In the genomic region with DNA sequence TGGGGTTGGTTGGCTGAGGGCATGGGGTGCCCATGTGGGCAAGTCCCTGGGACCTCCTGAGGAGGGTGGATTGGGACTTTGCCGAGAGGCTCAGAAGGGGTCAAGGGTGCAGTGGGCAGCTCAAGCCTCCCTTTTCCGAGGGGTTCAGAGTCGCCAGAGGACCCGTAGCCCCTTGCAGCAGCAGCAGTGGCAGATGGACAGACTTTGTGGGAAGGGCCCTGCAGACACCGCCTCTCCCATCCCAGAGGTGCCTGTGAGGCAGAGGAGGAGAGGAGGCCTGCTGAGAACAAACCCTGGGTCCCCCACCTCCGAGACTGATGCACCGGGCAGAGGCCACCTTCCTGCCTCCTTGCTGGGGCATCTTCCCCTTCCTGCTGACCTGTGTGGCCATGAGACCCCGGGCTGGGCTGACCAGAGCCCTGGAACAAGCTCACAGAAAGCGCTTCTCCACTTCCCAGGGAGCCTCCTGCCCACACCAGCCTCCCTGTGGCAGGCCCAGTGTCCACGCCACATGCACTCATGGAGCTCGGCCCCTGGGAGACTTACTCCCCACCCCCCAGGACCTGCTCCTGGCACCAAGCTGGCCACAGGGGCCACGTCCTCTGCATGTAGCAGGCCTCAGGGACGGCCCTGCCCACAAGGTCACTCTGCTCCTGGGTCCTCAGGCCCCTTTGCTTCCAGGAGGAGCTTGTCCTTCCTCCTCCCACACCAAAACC, we compare ENCODE assay signal across 7 cellular contexts.
DNase-seq lines count a peak whose midpoint lies in the region; ATAC-seq and TF ChIP-seq lines count a peak whose summit lies in the region.
"Not testable (repeated sequence)": the region's sequence is repeated elsewhere in the genome, so short reads cannot be mapped to it uniquely, and the experiment has no call there.

No MANE protein-coding gene starts in this region.

- peaks cover 6 to 13% of the 10 kb centered on the region in 2 donors for H3K4me1 Mint-ChIP-seq in effector memory CD8-positive, alpha-beta T cell (ENCODE audit: low read depth in 2 of 2)

- not testable (repeated sequence) for H3K79me2 ChIP-seq in parathyroid adenoma

- not testable (repeated sequence) for H3K9me3 ChIP-seq in Peyer's patch; lower lobe of right lung; parathyroid adenoma (ENCODE audit: control insufficient read depth, low read length); spleen; transverse colon

- not testable (repeated sequence) for H3K9me3 Mint-ChIP-seq in effector memory CD8-positive, alpha-beta T cell

- DNase-seq in Peyer's patch; effector memory CD8-positive, alpha-beta T cell; transverse colon: not testable (repeated sequence)
- DNase-seq in left ventricle myocardium superior, result peak; percentile 54
- DNase-seq in lower lobe of right lung, result peak; percentile 45
- peak; percentile 61 for DNase-seq in spleen

- H3K4me3 ChIP-seq in Peyer's patch, result peak overlapping the region in 2 of 4 donors; percentile 41 to 53
- peak overlapping the region; percentile 31 for H3K4me3 ChIP-seq in lower lobe of right lung
- not testable (repeated sequence) for H3K4me3 ChIP-seq in parathyroid adenoma (ENCODE audit: low read depth, low read length); spleen
- H3K4me3 ChIP-seq in transverse colon, result peak overlapping the region in 1 of 4 donors; percentile 35

- H3K27me3 Mint-ChIP-seq in effector memory CD8-positive, alpha-beta T cell, result not testable (repeated sequence)

- 64 to 92% (median 83%) methylated on average over 2 to 12 of the region's 13 CpGs for WGBS in spleen, 5 donors
- WGBS in transverse colon (ENCODE audit: low coverage in 1 of 2), 2 donors, result 90% methylated on average over 8 of the region's 13 CpGs; no CpG with 5 or more reads in 1 of the 2 donors

- intact Hi-C loops in left ventricle myocardium superior (cut with micrococcal nuclease); lower lobe of right lung (cut with DNase I); spleen (cut with DNase I; ENCODE audit: low total_unique reads); transverse colon (cut with DNase I; ENCODE audit: low total_unique reads): not testable (repeated sequence)

- H3K27ac ChIP-seq in Peyer's patch, result peak overlapping the region in 3 of 4 donors; percentile 73 to 91 (median 81)
- not testable (repeated sequence) for H3K27ac ChIP-seq in lower lobe of right lung
- H3K27ac ChIP-seq in parathyroid adenoma, result peak overlapping the region; percentile 42
- peak overlapping the region in 1 of 8 donors; percentile 35 for H3K27ac ChIP-seq in spleen
- peak overlapping the region; percentile 69 to 81 (median 80) for H3K27ac ChIP-seq in transverse colon

- H3K27ac Mint-ChIP-seq in effector memory CD8-positive, alpha-beta T cell, result peak overlapping the region; percentile 87 to 94

- not testable (repeated sequence) for TF ChIP-seq CTCF in Peyer's patch (IDR thresholded peaks at IDR 0.05); lower lobe of right lung (IDR thresholded peaks at IDR 0.05); parathyroid adenoma (IDR thresholded peaks at IDR 0.05); spleen (IDR thresholded peaks at IDR 0.05 in 8 of 11, conservative IDR thresholded peaks at IDR 0.05 in 3 of 11); transverse colon (IDR thresholded peaks at IDR 0.05)

- in situ Hi-C loops in transverse colon (cut with MboI; ENCODE audit: low pct_ligation_motif_present in 1 of 4, low pct_unique_long_range_greater_than_20kb in 1 of 4, low sequenced_read_pairs in 3 of 4), result not testable (repeated sequence)

- H3K4me3 Mint-ChIP-seq in effector memory CD8-positive, alpha-beta T cell, result not testable (repeated sequence)

- TF ChIP-seq EP300 in transverse colon (IDR thresholded peaks at IDR 0.05; ENCODE audit: low read depth), result not testable (repeated sequence)

- not testable (repeated sequence) for TF ChIP-seq POLR2A in Peyer's patch (IDR thresholded peaks at IDR 0.05); spleen (IDR thresholded peaks at IDR 0.05); transverse colon (IDR thresholded peaks at IDR 0.05)

- H3K36me3 Mint-ChIP-seq in effector memory CD8-positive, alpha-beta T cell (ENCODE audit: insufficient read depth), result peaks cover 12% of the 10 kb centered on the region

- not testable (repeated sequence) for H3K9ac ChIP-seq in parathyroid adenoma

- H3K4me2 ChIP-seq in parathyroid adenoma (ENCODE audit: low read length), result not testable (repeated sequence)

- H3K36me3 ChIP-seq in Peyer's patch; lower lobe of right lung; parathyroid adenoma (ENCODE audit: control insufficient read depth, insufficient read depth, low read length); spleen; transverse colon: not testable (repeated sequence)

- ATAC-seq in effector memory CD8-positive, alpha-beta T cell (replicated peaks); lower lobe of right lung: not testable (repeated sequence)
- ATAC-seq in left ventricle myocardium superior, result peak; percentile 11

- H3K27me3 ChIP-seq in Peyer's patch; lower lobe of right lung (ENCODE audit: low read depth); parathyroid adenoma (ENCODE audit: control insufficient read depth, insufficient read depth, low read length); spleen (replicated peaks in 1 of 7); transverse colon: not testable (repeated sequence)

- H3K4me1 ChIP-seq in Peyer's patch (peaks cover 0 to 49% (median 2%) of the 10 kb centered on the region in 4 donors), lower lobe of right lung (peaks cover 12% of the 10 kb centered on the region), parathyroid adenoma (peaks cover 17% of the 10 kb centered on the region), spleen (peaks cover 0 to 38% (median 16%) of the 10 kb centered on the region in 6 donors), transverse colon (peaks cover 22 to 51% (median 42%) of the 10 kb centered on the region in 4 donors)

- not testable (repeated sequence) for H2AFZ ChIP-seq in parathyroid adenoma
